In the genomic region with DNA sequence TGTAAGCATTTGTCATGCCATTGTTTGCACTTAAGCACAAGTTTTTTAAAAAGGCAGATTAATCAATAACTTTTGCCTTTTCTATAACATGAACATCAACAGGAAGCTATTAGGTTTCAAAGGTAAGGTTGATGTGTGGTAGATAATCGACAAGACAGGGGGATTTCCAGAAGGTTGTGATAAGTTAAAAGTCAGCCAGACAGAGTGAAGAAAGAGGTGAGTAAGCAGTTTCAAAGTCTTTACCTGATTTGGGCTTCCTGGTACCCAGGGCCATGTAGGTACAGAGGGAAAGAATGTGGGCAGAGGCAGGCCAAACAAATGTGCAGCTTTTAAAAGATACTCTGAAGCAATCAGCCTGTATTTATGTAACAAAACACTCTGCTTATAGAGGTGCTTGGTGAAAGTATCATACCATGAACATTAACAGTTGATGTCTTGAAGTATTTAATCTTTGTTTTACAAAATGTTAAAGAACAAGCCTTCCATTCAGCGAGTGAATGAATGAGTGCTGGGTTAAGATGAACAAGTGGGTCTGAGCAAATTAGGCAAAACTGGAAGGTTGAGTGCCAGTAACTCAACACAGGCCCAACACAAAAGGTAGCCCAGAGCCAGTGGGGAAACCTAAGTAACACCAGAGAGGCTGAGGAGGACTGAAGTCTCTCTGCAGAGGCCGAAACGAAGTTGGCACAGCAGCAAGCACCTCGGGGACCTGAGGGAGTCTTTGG, we compare ENCODE assay signal across 9 cellular contexts.
DNase-seq lines count a peak whose midpoint lies in the region; ATAC-seq and TF ChIP-seq lines count a peak whose summit lies in the region.
"Had no signal": no experiment of that assay in that cellular context is flagged by ENCODE, and none has a peak within 500 bp of the region (broad histone marks: within the 10 kb centered on the region; RNA-seq: fewer than 3 reads in every experiment).

No MANE protein-coding gene starts in this region.

- H3K27me3 Mint-ChIP-seq in WTC11 (ENCODE audit: low read depth), result no peaks in the 10 kb centered on the region

- peaks cover 5% of the 10 kb centered on the region for H3K36me3 Mint-ChIP-seq in WTC11

- POLR2A ChIA-PET in WTC11 (lab: Charles Lee), result interaction anchor here (0.6 kb wide), 1 partner anchor 27 kb away, joined by 8 read pairs; no protein-coding TSS in a partner anchor

- TF ChIP-seq CTCF in left ventricle myocardium inferior (IDR thresholded peaks at IDR 0.05; ENCODE audit: borderline replicate concordance), result no peak
- no peak for TF ChIP-seq CTCF in WTC11 (IDR thresholded peaks at IDR 0.05)

- no peak for DNase-seq in left ventricle myocardium inferior
- DNase-seq in Right ventricle myocardium superior, result no peak
- no peak for DNase-seq in WTC11 (ENCODE audit: low spot score)
- no peak for DNase-seq in pons (ENCODE audit: low spot score)
- no peak for DNase-seq in G401 (ENCODE audit: low spot score)
- DNase-seq in EL, result no peak
- DNase-seq in stimulated activated CD4-positive, alpha-beta T cell treated with anti-CD3 and anti-CD28 coated beads, Interleukin-2, amount 100 ng/mL, for 48 hours, result no peak
- DNase-seq: NCI-H1417 treated with DMSO at 0.1 percent for 48 hours had no signal

- in situ Hi-C loops in G401 (cut with HindIII; ENCODE audit: low sequenced_read_pairs), result no loop called here

- H3K9me3 Mint-ChIP-seq in WTC11, result peaks cover 6% of the 10 kb centered on the region

- H3K27ac ChIP-seq in left ventricle myocardium inferior (replicated peaks), result peak overlapping the region; percentile 17

- H3K27ac Mint-ChIP-seq in WTC11, result no peak overlapping the region

- no peak overlapping the region for H3K4me3 Mint-ChIP-seq in WTC11

- ATAC-seq in Right ventricle myocardium superior (ENCODE audit: poor library complexity) (no peak), HG03045 (IDR thresholded peaks at IDR 0.05; ENCODE audit: unreplicated experiment) (peak; percentile 52), WTC11 (no peak)

- no peaks in the 10 kb centered on the region for H3K36me3 ChIP-seq in left ventricle myocardium inferior

- H3K9me3 ChIP-seq in left ventricle myocardium inferior (replicated peaks), result no peaks in the 10 kb centered on the region

- H3K4me3 ChIP-seq in left ventricle myocardium inferior, result no peak overlapping the region

- H3K27me3 ChIP-seq in left ventricle myocardium inferior (ENCODE audit: low read depth), result no peaks in the 10 kb centered on the region

- H3K4me1 Mint-ChIP-seq in WTC11, result peaks cover 31% of the 10 kb centered on the region

- intact Hi-C loops in left ventricle myocardium inferior (cut with micrococcal nuclease), result no loop called here
- intact Hi-C loops in Right ventricle myocardium superior (cut with DNase I), result no loop called here

- CTCF ChIA-PET in WTC11 (lab: Charles Lee), result no interaction called here

- peaks cover 48% of the 10 kb centered on the region for H3K4me1 ChIP-seq in left ventricle myocardium inferior

TF ChIP-seq in WTC11, 78 proteins besides CTCF, POLR2A, EP300 and RAD21:
- peak; percentile 45; the same call in 1 of the 2 replicates for TF ChIP-seq GABPB1 (CRISPR knock-in tag; IDR thresholded peaks at IDR 0.05)
- no peak for TF ChIP-seq ZNF232 (CRISPR knock-in tag; IDR thresholded peaks at IDR 0.05)
TF ChIP-seq in WTC11: peak in this region for 1.
